In genomic region chr1:78005347-78005722, GRCh38 we compare ENCODE assay signal across 8 cellular contexts.
DNase-seq lines count a peak whose midpoint lies in the region; ATAC-seq and TF ChIP-seq lines count a peak whose summit lies in the region.

No MANE protein-coding gene starts in this region.

- H3K4me3 ChIP-seq in GM08714 (ENCODE audit: low read length) (peak overlapping the region; percentile 85; the same call in 1 of the 2 replicates), SK-N-MC (peak overlapping the region; percentile 92), fibroblast of mammary gland (ENCODE audit: control insufficient read depth, low read depth, low read length) (peak overlapping the region; percentile 82), rectal smooth muscle tissue (ENCODE audit: low read length) (peak overlapping the region; percentile 80)

- no peak for DNase-seq in SK-N-MC (ENCODE audit: low read depth, low spot score)
- DNase-seq in fibroblast of mammary gland (ENCODE audit: low read depth) = no peak
- no peak for DNase-seq in NCI-H526 (lab: John Stamatoyannopoulos, UW)

- no peaks in the 10 kb centered on the region for H3K9me3 ChIP-seq in SK-N-MC (ENCODE audit: low read depth, low read length)

- peaks cover 6% of the 10 kb centered on the region for H3K4me1 ChIP-seq in rectal smooth muscle tissue (ENCODE audit: control insufficient read depth, insufficient read depth, low read length)

- TF ChIP-seq CTCF in fibroblast of mammary gland (conservative IDR thresholded peaks at IDR 0.05; ENCODE audit: control insufficient read depth, insufficient read depth, low read depth, low read length) = no peak

- H3K36me3 ChIP-seq in SK-N-MC (ENCODE audit: insufficient read depth, low read length) = peaks cover 5% of the 10 kb centered on the region; the same call in 1 of the 2 replicates
- H3K36me3 ChIP-seq in rectal smooth muscle tissue (ENCODE audit: control insufficient read depth, insufficient read depth, low read length) = no peaks in the 10 kb centered on the region

- H3K27ac ChIP-seq in SK-N-MC (peak overlapping the region; percentile 98), rectal smooth muscle tissue (ENCODE audit: low read depth, low read length) (peak overlapping the region; percentile 97)

- no peak for ATAC-seq in GM19397 (IDR thresholded peaks at IDR 0.05; ENCODE audit: unreplicated experiment)
- no peak for ATAC-seq in GM21447 (IDR thresholded peaks at IDR 0.05; ENCODE audit: unreplicated experiment)
- no peak for ATAC-seq in GM21825 (IDR thresholded peaks at IDR 0.05; ENCODE audit: unreplicated experiment)

- H3K9ac ChIP-seq in SK-N-MC (ENCODE audit: insufficient read length) (peak overlapping the region; percentile 90), rectal smooth muscle tissue (ENCODE audit: low read length) (peak overlapping the region; percentile 90)

- no peaks in the 10 kb centered on the region for H3K27me3 ChIP-seq in rectal smooth muscle tissue (ENCODE audit: control insufficient read depth, insufficient read depth, low read length)
